8 cellular contexts compared by ENCODE assay signal in the genomic region with DNA sequence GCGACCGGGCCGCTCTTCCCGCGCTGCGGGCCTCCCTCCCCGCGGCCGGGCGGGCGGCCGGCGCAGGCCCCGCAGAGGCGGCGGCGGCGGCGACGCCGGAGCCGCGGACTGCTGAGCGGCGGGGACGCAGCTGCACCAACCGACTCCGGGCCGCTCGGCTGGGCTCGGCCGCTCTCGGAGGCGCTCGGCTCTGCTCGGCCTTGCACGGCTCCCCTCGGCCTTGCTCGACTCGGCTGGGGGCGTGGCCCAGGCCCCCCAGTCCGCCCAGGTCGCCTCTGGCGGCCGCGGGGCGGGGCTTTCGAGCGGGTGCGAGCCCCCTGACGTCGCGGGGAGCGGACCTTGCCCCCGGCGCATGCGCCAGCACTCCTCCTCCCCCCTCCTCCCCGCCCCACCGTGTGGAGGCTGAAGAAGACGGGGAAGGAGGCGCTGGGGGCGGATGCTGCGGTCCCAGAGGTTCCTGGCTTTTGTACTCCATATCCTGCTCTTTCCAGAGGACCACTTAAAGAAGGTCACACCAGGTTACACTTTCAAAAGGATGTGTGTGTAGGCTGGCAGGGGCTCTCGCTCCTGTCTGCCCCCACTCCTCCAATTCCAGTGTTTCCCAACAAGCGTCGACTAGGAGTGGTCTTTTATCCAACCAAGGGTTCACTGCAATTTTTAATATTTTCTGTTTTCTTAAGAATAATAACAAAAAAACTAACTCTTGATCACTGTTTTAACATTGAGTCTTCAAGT.
DNase-seq lines count a peak whose midpoint lies in the region; ATAC-seq lines count a peak whose summit lies in the region.

A gene with protein sequence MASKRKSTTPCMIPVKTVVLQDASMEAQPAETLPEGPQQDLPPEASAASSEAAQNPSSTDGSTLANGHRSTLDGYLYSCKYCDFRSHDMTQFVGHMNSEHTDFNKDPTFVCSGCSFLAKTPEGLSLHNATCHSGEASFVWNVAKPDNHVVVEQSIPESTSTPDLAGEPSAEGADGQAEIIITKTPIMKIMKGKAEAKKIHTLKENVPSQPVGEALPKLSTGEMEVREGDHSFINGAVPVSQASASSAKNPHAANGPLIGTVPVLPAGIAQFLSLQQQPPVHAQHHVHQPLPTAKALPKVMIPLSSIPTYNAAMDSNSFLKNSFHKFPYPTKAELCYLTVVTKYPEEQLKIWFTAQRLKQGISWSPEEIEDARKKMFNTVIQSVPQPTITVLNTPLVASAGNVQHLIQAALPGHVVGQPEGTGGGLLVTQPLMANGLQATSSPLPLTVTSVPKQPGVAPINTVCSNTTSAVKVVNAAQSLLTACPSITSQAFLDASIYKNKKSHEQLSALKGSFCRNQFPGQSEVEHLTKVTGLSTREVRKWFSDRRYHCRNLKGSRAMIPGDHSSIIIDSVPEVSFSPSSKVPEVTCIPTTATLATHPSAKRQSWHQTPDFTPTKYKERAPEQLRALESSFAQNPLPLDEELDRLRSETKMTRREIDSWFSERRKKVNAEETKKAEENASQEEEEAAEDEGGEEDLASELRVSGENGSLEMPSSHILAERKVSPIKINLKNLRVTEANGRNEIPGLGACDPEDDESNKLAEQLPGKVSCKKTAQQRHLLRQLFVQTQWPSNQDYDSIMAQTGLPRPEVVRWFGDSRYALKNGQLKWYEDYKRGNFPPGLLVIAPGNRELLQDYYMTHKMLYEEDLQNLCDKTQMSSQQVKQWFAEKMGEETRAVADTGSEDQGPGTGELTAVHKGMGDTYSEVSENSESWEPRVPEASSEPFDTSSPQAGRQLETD (minus strand): TSS at position 196 of the 735 bp plus-strand sequence. CDS start 112,815 bp downstream, outside the sequence.

- peak within 1 kb of the TSS; percentile 77 for H3K4me3 ChIP-seq in GM08714 (ENCODE audit: low read length)
- H3K4me3 ChIP-seq in SK-N-MC, result peak within 1 kb of the TSS; percentile 89

- ATAC-seq in HG02588 (IDR thresholded peaks at IDR 0.05; ENCODE audit: unreplicated experiment), result peak; percentile 96

- no peaks in the 10 kb centered on the region for H3K9me3 ChIP-seq in SK-N-MC (ENCODE audit: low read depth, low read length)

- DNase-seq in NCI-H1048 (lab: John Stamatoyannopoulos, UW) (peak; percentile 88), SK-N-MC (ENCODE audit: low read depth, low spot score) (peak; percentile 26), germinal center (ENCODE audit: low spot score) (peak; percentile 100), nucleus accumbens (lab: John Stamatoyannopoulos, UW) (peak in 55 of 56 donors; percentile 68 to 98 (median 93)), superior temporal gyrus (ENCODE audit: extremely low spot score) (peak; percentile 94)
- DNase-seq in activated naive CD4-positive, alpha-beta T cell treated with anti-CD3 and anti-CD28 coated beads, Interleukin-2, amount 50 U/mL, for 16 hours, result peak; percentile 98

- peaks cover under 1% of the 10 kb centered on the region; the same call in 1 of the 2 replicates for H3K36me3 ChIP-seq in SK-N-MC (ENCODE audit: insufficient read depth, low read length)

- H3K27ac ChIP-seq in SK-N-MC, result 0 out of 2 replicates have a peak within 1 kb of the TSS, but pooled peaks have one; percentile 12

- H3K9ac ChIP-seq in SK-N-MC (ENCODE audit: insufficient read length), result peak within 1 kb of the TSS; percentile 82

Comparison
In these comparisons a context has a peak if more than half of its experiments do, and no peak if none do; other contexts are left out.
1. Peak in every context shown above with its lines: DNase-seq, ATAC-seq, H3K4me3 ChIP-seq and H3K27ac ChIP-seq.
2. DNase-seq: peak in every context shown above with its lines; median percentile 100 in germinal center; 98 in activated naive CD4-positive, alpha-beta T cell treated with anti-CD3 and anti-CD28 coated beads, Interleukin-2, amount 50 U/mL, for 16 hours; 94 in superior temporal gyrus; 93 in nucleus accumbens; 88 in NCI-H1048; 26 in SK-N-MC.